Comparison of ENCODE assay signal across 8 cellular contexts in genomic region chr15:71443538-71443937, GRCh38.
A peak's percentile ranks its signal among the peaks of the same experiment; 100 is the strongest.
DNase-seq lines count a peak whose midpoint lies in the region; FAIRE-seq and TF ChIP-seq lines count a peak whose summit lies in the region.

No MANE protein-coding gene starts in this region.

- no peaks in the 10 kb centered on the region for H3K9me3 Mint-ChIP-seq in CD4-positive, alpha-beta memory T cell

- no peaks in the 10 kb centered on the region for H3K36me3 Mint-ChIP-seq in CD4-positive, alpha-beta memory T cell

- no peaks in the 10 kb centered on the region for H3K27me3 ChIP-seq in CD4-positive, alpha-beta memory T cell (ENCODE audit: insufficient read depth, low read length)
- no peaks in the 10 kb centered on the region for H3K27me3 ChIP-seq in kidney epithelial cell (ENCODE audit: control insufficient read depth, insufficient read depth, low read length)
- H3K27me3 ChIP-seq in effector memory CD4-positive, alpha-beta T cell (replicated peaks; ENCODE audit: control insufficient read depth, insufficient read depth, low read length, poor library complexity, severe bottlenecking), result no peaks in the 10 kb centered on the region

- H3K4me1 Mint-ChIP-seq in CD4-positive, alpha-beta memory T cell, result no peaks in the 10 kb centered on the region

- peak in 4 of 5 donors; percentile 4 to 17 (median 13) for DNase-seq in CD4-positive, alpha-beta memory T cell
- DNase-seq in HFF-Myc (ENCODE audit: extremely low read depth, low read depth) (peak; percentile 30), SHP77 treated with DMSO at 0.1 percent for 48 hours (lab: John Stamatoyannopoulos, UW) (peak; percentile 4), astrocyte of the spinal cord (ENCODE audit: low read depth, low spot score) (peak; percentile 53), kidney epithelial cell (ENCODE audit: low read depth) (no peak), H54 (ENCODE audit: insufficient read length, low spot score) (no peak)
- peak; percentile 3 to 29 for DNase-seq in stimulated activated CD8-positive, alpha-beta memory T cell treated with anti-CD3 and anti-CD28 coated beads, Interleukin-2, amount 100 ng/mL, for 48 hours (ENCODE audit: low read depth in 2 of 2)
- DNase-seq in effector memory CD4-positive, alpha-beta T cell, result no peak

- no peak overlapping the region for H3K27ac ChIP-seq in CD4-positive, alpha-beta memory T cell (ENCODE audit: low read depth, low read length)
- no peak overlapping the region for H3K27ac ChIP-seq in effector memory CD4-positive, alpha-beta T cell (ENCODE audit: insufficient read depth, low read length, poor library complexity, severe bottlenecking)

- no peak overlapping the region for H3K4me3 Mint-ChIP-seq in CD4-positive, alpha-beta memory T cell

- in situ Hi-C loops in astrocyte of the spinal cord (cut with HindIII; ENCODE audit: low sequenced_read_pairs), result no loop called here

- H3K9me3 ChIP-seq in CD4-positive, alpha-beta memory T cell (ENCODE audit: control insufficient read depth in 1 of 2, low read length in 2 of 2), result no peaks in the 10 kb centered on the region
- H3K9me3 ChIP-seq in effector memory CD4-positive, alpha-beta T cell (ENCODE audit: control insufficient read depth, low read length), result no peaks in the 10 kb centered on the region

- FAIRE-seq in H54 (lab: Jason Lieb, UNC), result no peak

- intact Hi-C loops in CD4-positive, alpha-beta memory T cell (cut with micrococcal nuclease), result no loop called here

- CTCF ChIA-PET in CD4-positive, alpha-beta memory T cell (lab: Charles Lee; ENCODE audit: partially characterized antibody), result interaction anchor here (0.9 to 4.8 kb wide), 8 partner anchors 9 to 57 kb away, joined by 3 to 50 read pairs (median 4); no protein-coding TSS in a partner anchor

- POLR2A ChIA-PET in CD4-positive, alpha-beta memory T cell (lab: Charles Lee; ENCODE audit: partially characterized antibody), result no interaction called here

- TF ChIP-seq CTCF in HFF-Myc (IDR thresholded peaks at IDR 0.05; ENCODE audit: low read depth, low read length, missing control alignments), result peak; percentile 89
- peak; percentile 88 for TF ChIP-seq CTCF in astrocyte of the spinal cord (IDR thresholded peaks at IDR 0.05; ENCODE audit: low read depth, low read length)
- peak; percentile 90 for TF ChIP-seq CTCF in kidney epithelial cell (IDR thresholded peaks at IDR 0.05; ENCODE audit: insufficient read depth, low read length, poor library complexity, severe bottlenecking)

- no peak overlapping the region for H3K27ac Mint-ChIP-seq in CD4-positive, alpha-beta memory T cell

- no peaks in the 10 kb centered on the region for H3K4me1 ChIP-seq in CD4-positive, alpha-beta memory T cell (ENCODE audit: insufficient read depth, low read length)
- H3K4me1 ChIP-seq in effector memory CD4-positive, alpha-beta T cell (ENCODE audit: control insufficient read depth, insufficient read depth, low read length, poor library complexity, severe bottlenecking), result no peaks in the 10 kb centered on the region

- H3K36me3 ChIP-seq in CD4-positive, alpha-beta memory T cell (ENCODE audit: insufficient read depth, low read length), result no peaks in the 10 kb centered on the region
- no peaks in the 10 kb centered on the region for H3K36me3 ChIP-seq in kidney epithelial cell (ENCODE audit: control insufficient read depth, insufficient read depth, low read length)
- H3K36me3 ChIP-seq in effector memory CD4-positive, alpha-beta T cell (ENCODE audit: control insufficient read depth, insufficient read depth, low read length), result no peaks in the 10 kb centered on the region

- H3K4me3 ChIP-seq in CD4-positive, alpha-beta memory T cell (ENCODE audit: low read length in 2 of 2), result no peak overlapping the region
- no peak overlapping the region for H3K4me3 ChIP-seq in HFF-Myc (replicated peaks; ENCODE audit: low read depth, low read length)
- no peak overlapping the region for H3K4me3 ChIP-seq in astrocyte of the spinal cord (ENCODE audit: low read depth, low read length)
- no peak overlapping the region for H3K4me3 ChIP-seq in kidney epithelial cell (ENCODE audit: low read depth, low read length)
- no peak overlapping the region for H3K4me3 ChIP-seq in effector memory CD4-positive, alpha-beta T cell (ENCODE audit: insufficient read depth, low read depth, low read length, poor library complexity, severe bottlenecking)

- H3K27me3 Mint-ChIP-seq in CD4-positive, alpha-beta memory T cell, result peaks cover 5 to 11% of the 10 kb centered on the region in 2 donors

- no peak for TF ChIP-seq POLR2A in H54 (IDR thresholded peaks at IDR 0.05; ENCODE audit: low read depth, low read length)

Comparison
In these comparisons a context has a peak if more than half of its experiments do, and no peak if none do; other contexts are left out.
1. DNase-seq: peak in CD4-positive, alpha-beta memory T cell (4 of 5), HFF-Myc (single experiment), SHP77 treated with DMSO at 0.1 percent for 48 hours (single experiment), astrocyte of the spinal cord (single experiment) and stimulated activated CD8-positive, alpha-beta memory T cell treated with anti-CD3 and anti-CD28 coated beads, Interleukin-2, amount 100 ng/mL, for 48 hours (2 of 2); none in kidney epithelial cell (single experiment), effector memory CD4-positive, alpha-beta T cell (0 of 3) and H54 (single experiment).
2. Peak in every context shown above with its lines, with median percentiles within 50 percentile points of each other: CTCF ChIP-seq.